12 cellular contexts compared by ENCODE assay signal in genomic region chr3:29695905-29696238, GRCh38.
DNase-seq lines count a peak whose midpoint lies in the region; ATAC-seq, FAIRE-seq and TF ChIP-seq lines count a peak whose summit lies in the region.
"Had no signal": no experiment of that assay in that cellular context is flagged by ENCODE, and none has a peak within 500 bp of the region (broad histone marks: within the 10 kb centered on the region; RNA-seq: fewer than 3 reads in every experiment).

No MANE protein-coding gene starts in this region.

- no peaks in the 10 kb centered on the region for H4K20me1 ChIP-seq in keratinocyte (ENCODE audit: control insufficient read depth, extremely low read depth, insufficient read depth, low read length)
- H4K20me1 ChIP-seq: BLaER1 treated with 17β-estradiol and CSF1 and Interleukin-3, amounts not matched to agents 10 nM and 100 nM had no signal

- intact Hi-C loops in MCF 10A (cut with micrococcal nuclease) = loop anchor here (1.0 to 10.0 kb wide), 2 partner anchors 63 to 771 kb away; no protein-coding TSS in a partner anchor

- BruUV-seq in MCF 10A (replicated peaks; lab: Mats Ljungman, UMichigan) = TSS peak; percentile 68

- peak overlapping the region; percentile 58 for H3K4me3 Mint-ChIP-seq in MCF 10A (ENCODE audit: unreplicated experiment)
- no peak overlapping the region for H3K4me3 Mint-ChIP-seq in activated T-helper 17 cell treated with anti-CD3 and anti-CD28 coated beads, Interleukin-2, amount 50 U/mL, for 72 hours
- H3K4me3 Mint-ChIP-seq: activated naive CD8-positive, alpha-beta T cell treated with anti-CD3 and anti-CD28 coated beads for 36 hours had no signal

- peaks cover 9% of the 10 kb centered on the region for H3K36me3 Mint-ChIP-seq in MCF 10A (ENCODE audit: insufficient read depth, unreplicated experiment)
- H3K36me3 Mint-ChIP-seq in activated T-helper 17 cell treated with anti-CD3 and anti-CD28 coated beads, Interleukin-2, amount 50 U/mL, for 72 hours (ENCODE audit: low read depth) = no peaks in the 10 kb centered on the region
- H3K36me3 Mint-ChIP-seq: activated naive CD8-positive, alpha-beta T cell treated with anti-CD3 and anti-CD28 coated beads for 36 hours had no signal

- peak overlapping the region; percentile 64 for H2AFZ ChIP-seq in keratinocyte (ENCODE audit: control insufficient read depth, low read length)
- H2AFZ ChIP-seq: parathyroid adenoma had no signal

- H3K4me3 ChIP-seq in keratinocyte (ENCODE audit: control insufficient read depth in 2 of 3, extremely low read depth in 1 of 3, insufficient read depth in 2 of 3, low read depth in 1 of 3, low read length in 3 of 3) (peak overlapping the region in 1 of 3 experiments; percentile 18), skeletal muscle satellite cell (ENCODE audit: low read length) (peak overlapping the region; percentile 26)
- H3K4me3 ChIP-seq: BLaER1 treated with 17β-estradiol and CSF1 and Interleukin-3, amounts not matched to agents 10 nM and 100 nM had no signal

- CTCF ChIA-PET in MCF 10A (lab: Yijun Ruan, JAX) = interaction anchor here (0.8 to 1.7 kb wide), 4 partner anchors 21 to 415 kb away, joined by 3 to 8 read pairs (median 5); partner anchors contain the start of gene RBMS3

- ATAC-seq in activated T-helper 17 cell treated with anti-CD3 and anti-CD28 coated beads, Interleukin-2, amount 50 U/mL, for 72 hours (replicated peaks) = no peak

- FAIRE-seq in keratinocyte (lab: Jason Lieb, UNC) = no peak

- H3K4me2 ChIP-seq in keratinocyte (ENCODE audit: control insufficient read depth, extremely low read depth, insufficient read depth, low read depth, low read length) (peak overlapping the region; percentile 56), skeletal muscle satellite cell (ENCODE audit: low read length) (peak overlapping the region; percentile 75)

- dilution Hi-C loops in keratinocyte (cut with MboI; ENCODE audit: extremely low pct_ligation_motif_present, low sequenced_read_pairs) = no loop called here

- H3K9me1 ChIP-seq in keratinocyte (ENCODE audit: control insufficient read depth, extremely low read depth, insufficient read depth, low read length) = no peaks in the 10 kb centered on the region

- TF ChIP-seq CTCF in MCF 10A (IDR thresholded peaks at IDR 0.05; ENCODE audit: unreplicated experiment) = no peak
- no peak for TF ChIP-seq CTCF in keratinocyte (optimal IDR thresholded peaks at IDR 0.05 in 1 of 3, IDR thresholded peaks at IDR 0.05 in 1 of 3, conservative IDR thresholded peaks at IDR 0.05 in 1 of 3; ENCODE audit: extremely low read depth in 1 of 3, insufficient read depth in 2 of 3, low read length in 3 of 3)

- H3K27me3 ChIP-seq in keratinocyte (ENCODE audit: control insufficient read depth, extremely low read depth, insufficient read depth, low read length) (no peaks in the 10 kb centered on the region), skeletal muscle satellite cell (ENCODE audit: control insufficient read depth, insufficient read depth, low read length) (no peaks in the 10 kb centered on the region)
- H3K27me3 ChIP-seq: BLaER1 treated with 17β-estradiol and CSF1 and Interleukin-3, amounts not matched to agents 10 nM and 100 nM had no signal

- H3K36me3 ChIP-seq in keratinocyte (ENCODE audit: control insufficient read depth in 2 of 2, extremely low read depth in 1 of 2, insufficient read depth in 2 of 2, low read length in 2 of 2) (no peaks in the 10 kb centered on the region), skeletal muscle satellite cell (ENCODE audit: insufficient read depth, low read length) (no peaks in the 10 kb centered on the region)
- H3K36me3 ChIP-seq: BLaER1 treated with 17β-estradiol and CSF1 and Interleukin-3, amounts not matched to agents 10 nM and 100 nM had no signal

- peaks cover 7% of the 10 kb centered on the region for H3K9me3 Mint-ChIP-seq in MCF 10A (ENCODE audit: unreplicated experiment)
- peaks cover 5% of the 10 kb centered on the region for H3K9me3 Mint-ChIP-seq in activated T-helper 17 cell treated with anti-CD3 and anti-CD28 coated beads, Interleukin-2, amount 50 U/mL, for 72 hours
- H3K9me3 Mint-ChIP-seq: activated naive CD8-positive, alpha-beta T cell treated with anti-CD3 and anti-CD28 coated beads for 36 hours had no signal

- DNase-seq in GM03348 (ENCODE audit: low spot score) (peak; percentile 10), MCF 10A (ENCODE audit: unreplicated experiment) (no peak), keratinocyte (ENCODE audit: low read depth, low spot score) (no peak), NCI-H345 treated with DMSO at 0.1 percent for 48 hours (lab: John Stamatoyannopoulos, UW; ENCODE audit: unreplicated experiment) (no peak), NCI-H1092 treated with DMSO at 0.1 percent for 48 hours (lab: John Stamatoyannopoulos, UW) (no peak), medulla oblongata (ENCODE audit: extremely low spot score) (no peak)
- DNase-seq: activated naive CD8-positive, alpha-beta T cell treated with anti-CD3 and anti-CD28 coated beads for 36 hours; T-helper 1 cell had no signal

- peak overlapping the region; percentile 86 for H3K27ac ChIP-seq in keratinocyte (ENCODE audit: control insufficient read depth, insufficient read depth, low read length)
- H3K27ac ChIP-seq: BLaER1 treated with 17β-estradiol and CSF1 and Interleukin-3, amounts not matched to agents 10 nM and 100 nM; parathyroid adenoma had no signal

- H3K9ac ChIP-seq in keratinocyte (ENCODE audit: control insufficient read depth, extremely low read depth, insufficient read depth, low read length) = peak overlapping the region; percentile 39
- peak overlapping the region; percentile 89 for H3K9ac ChIP-seq in skeletal muscle satellite cell (ENCODE audit: low read depth, low read length)
- H3K9ac ChIP-seq: BLaER1 treated with 17β-estradiol and CSF1 and Interleukin-3, amounts not matched to agents 10 nM and 100 nM; parathyroid adenoma had no signal

- POLR2A ChIA-PET in MCF 10A (lab: Yijun Ruan, JAX) = interaction anchor here (0.6 to 3.6 kb wide), 21 partner anchors 12 to 631 kb away, joined by 3 to 50 read pairs (median 5); partner anchors contain the start of gene RBMS3

- peaks cover 44% of the 10 kb centered on the region for H3K4me1 Mint-ChIP-seq in MCF 10A (ENCODE audit: insufficient read depth, unreplicated experiment)
- no peaks in the 10 kb centered on the region for H3K4me1 Mint-ChIP-seq in activated T-helper 17 cell treated with anti-CD3 and anti-CD28 coated beads, Interleukin-2, amount 50 U/mL, for 72 hours
- H3K4me1 Mint-ChIP-seq: activated naive CD8-positive, alpha-beta T cell treated with anti-CD3 and anti-CD28 coated beads for 36 hours had no signal

- H3K27me3 Mint-ChIP-seq in MCF 10A (ENCODE audit: insufficient read depth, unreplicated experiment) = no peaks in the 10 kb centered on the region
- H3K27me3 Mint-ChIP-seq in activated T-helper 17 cell treated with anti-CD3 and anti-CD28 coated beads, Interleukin-2, amount 50 U/mL, for 72 hours = no peaks in the 10 kb centered on the region

- peak overlapping the region; percentile 98 for H3K27ac Mint-ChIP-seq in MCF 10A (ENCODE audit: low read depth, unreplicated experiment)
- H3K27ac Mint-ChIP-seq in activated T-helper 17 cell treated with anti-CD3 and anti-CD28 coated beads, Interleukin-2, amount 50 U/mL, for 72 hours = no peak overlapping the region
- H3K27ac Mint-ChIP-seq: activated naive CD8-positive, alpha-beta T cell treated with anti-CD3 and anti-CD28 coated beads for 36 hours had no signal

- H3K4me1 ChIP-seq in keratinocyte (ENCODE audit: control insufficient read depth, extremely low read depth, insufficient read depth, low read length) = peaks cover 39% of the 10 kb centered on the region
- peaks cover 60% of the 10 kb centered on the region for H3K4me1 ChIP-seq in skeletal muscle satellite cell (ENCODE audit: control insufficient read depth, insufficient read depth, low read length)
- H3K4me1 ChIP-seq: parathyroid adenoma had no signal

- H3K9me3 ChIP-seq in keratinocyte (ENCODE audit: control insufficient read depth, low read depth, low read length) (no peaks in the 10 kb centered on the region), skeletal muscle satellite cell (replicated peaks; ENCODE audit: low read length) (no peaks in the 10 kb centered on the region)

- no peaks in the 10 kb centered on the region for H3K79me2 ChIP-seq in keratinocyte (ENCODE audit: control insufficient read depth, insufficient read depth, low read length)
- H3K79me2 ChIP-seq: parathyroid adenoma had no signal
